In the genomic region with DNA sequence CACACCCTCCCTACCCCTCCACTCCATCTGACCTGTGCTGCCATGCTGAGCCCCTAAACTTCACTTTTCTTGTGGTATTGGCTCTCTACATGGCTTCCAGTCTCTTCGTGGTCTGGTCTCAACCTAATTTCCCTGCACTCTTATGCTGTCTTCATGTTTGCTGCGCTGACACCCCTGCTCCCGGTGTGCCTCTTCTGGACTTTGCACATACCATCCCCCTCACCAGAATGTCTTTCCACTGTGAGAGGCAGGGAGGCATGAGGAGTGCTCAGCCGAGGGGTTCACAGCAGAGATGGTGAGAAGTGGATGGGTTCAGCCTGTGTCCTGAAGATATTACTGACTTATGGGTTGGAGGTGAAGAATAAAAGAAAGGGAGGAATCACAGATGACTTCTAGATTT, we compare ENCODE assay signal across 1 cellular context.
TF ChIP-seq lines count a peak whose summit lies in the region.

No MANE protein-coding gene starts in this region.

TF ChIP-seq in HepG2, 621 proteins besides CTCF, POLR2A, EP300 and RAD21 (continues in another document):
- TF ChIP-seq FOXK2 (IDR thresholded peaks at IDR 0.05) (no peak), HDAC6 (IDR thresholded peaks at IDR 0.05; ENCODE audit: low read depth, low read length) (no peak), JUN (CRISPR knock-in tag; IDR thresholded peaks at IDR 0.05) (no peak), ELF3 (CRISPR knock-in tag; IDR thresholded peaks at IDR 0.05) (peak; percentile 25; the same call in 1 of the 2 replicates), SAP130 (CRISPR knock-in tag; IDR thresholded peaks at IDR 0.05; ENCODE audit: low read depth) (peak; percentile 64), FOSL1 (CRISPR knock-in tag; IDR thresholded peaks at IDR 0.05; ENCODE audit: borderline replicate concordance) (no peak), RFX3 (CRISPR knock-in tag; IDR thresholded peaks at IDR 0.05) (no peak), PITX1 (CRISPR knock-in tag; IDR thresholded peaks at IDR 0.05) (0 out of 2 replicates have a peak, but pooled peaks have one; percentile 24), U2AF1 (optimal IDR thresholded peaks at IDR 0.05; ENCODE audit: low read depth, low read length) (no peak), RELA (CRISPR knock-in tag; IDR thresholded peaks at IDR 0.05) (no peak), DNMT3B (CRISPR knock-in tag; conservative IDR thresholded peaks at IDR 0.05) (no peak), ZNF768 (CRISPR knock-in tag; IDR thresholded peaks at IDR 0.05) (no peak), XRCC5 (optimal IDR thresholded peaks at IDR 0.05; ENCODE audit: low read length) (peak; percentile 44), NPAS2 (CRISPR knock-in tag; IDR thresholded peaks at IDR 0.05; ENCODE audit: borderline replicate concordance) (no peak), NFE2L2 (IDR thresholded peaks at IDR 0.05; ENCODE audit: low read length) (no peak), ZNF33A (CRISPR knock-in tag; IDR thresholded peaks at IDR 0.05; ENCODE audit: borderline replicate concordance) (no peak), RXRB (CRISPR knock-in tag; IDR thresholded peaks at IDR 0.05; ENCODE audit: borderline replicate concordance) (0 out of 2 replicates have a peak, but pooled peaks have one; percentile 23), TEAD3 (CRISPR knock-in tag; optimal IDR thresholded peaks at IDR 0.05; ENCODE audit: borderline replicate concordance) (peak; percentile 91), SRF (IDR thresholded peaks at IDR 0.05; ENCODE audit: low read depth, low read length) (no peak), RBM39 (IDR thresholded peaks at IDR 0.05; ENCODE audit: low read depth, low read length, poor library complexity, severe bottlenecking) (no peak), ZEB1 (IDR thresholded peaks at IDR 0.05; ENCODE audit: insufficient replicate concordance, low read depth) (no peak), ZNF547 (CRISPR knock-in tag; IDR thresholded peaks at IDR 0.05) (no peak), ZBTB8A (CRISPR knock-in tag; IDR thresholded peaks at IDR 0.05; ENCODE audit: borderline replicate concordance, low read depth) (no peak), ZNF441 (CRISPR knock-in tag; IDR thresholded peaks at IDR 0.05; ENCODE audit: borderline replicate concordance) (no peak), HDAC2 (CRISPR knock-in tag; IDR thresholded peaks at IDR 0.05) (peak; percentile 61; the same call in 1 of the 2 replicates), ZNF317 (CRISPR knock-in tag; IDR thresholded peaks at IDR 0.05) (no peak), PPARG (CRISPR knock-in tag; conservative IDR thresholded peaks at IDR 0.05) (no peak), HNF4A (CRISPR knock-in tag; IDR thresholded peaks at IDR 0.05) (peak; percentile 94), ETV5 (CRISPR knock-in tag; IDR thresholded peaks at IDR 0.05; ENCODE audit: borderline replicate concordance) (0 out of 2 replicates have a peak, but pooled peaks have one; percentile 19)
- TF ChIP-seq, protein P1, sequence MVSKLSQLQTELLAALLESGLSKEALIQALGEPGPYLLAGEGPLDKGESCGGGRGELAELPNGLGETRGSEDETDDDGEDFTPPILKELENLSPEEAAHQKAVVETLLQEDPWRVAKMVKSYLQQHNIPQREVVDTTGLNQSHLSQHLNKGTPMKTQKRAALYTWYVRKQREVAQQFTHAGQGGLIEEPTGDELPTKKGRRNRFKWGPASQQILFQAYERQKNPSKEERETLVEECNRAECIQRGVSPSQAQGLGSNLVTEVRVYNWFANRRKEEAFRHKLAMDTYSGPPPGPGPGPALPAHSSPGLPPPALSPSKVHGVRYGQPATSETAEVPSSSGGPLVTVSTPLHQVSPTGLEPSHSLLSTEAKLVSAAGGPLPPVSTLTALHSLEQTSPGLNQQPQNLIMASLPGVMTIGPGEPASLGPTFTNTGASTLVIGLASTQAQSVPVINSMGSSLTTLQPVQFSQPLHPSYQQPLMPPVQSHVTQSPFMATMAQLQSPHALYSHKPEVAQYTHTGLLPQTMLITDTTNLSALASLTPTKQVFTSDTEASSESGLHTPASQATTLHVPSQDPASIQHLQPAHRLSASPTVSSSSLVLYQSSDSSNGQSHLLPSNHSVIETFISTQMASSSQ (IDR thresholded peaks at IDR 0.05; ENCODE audit: low read depth): no peak
- TF ChIP-seq, protein P1 (CRISPR knock-in tag; IDR thresholded peaks at IDR 0.05; ENCODE audit: borderline replicate concordance): no peak
- TF ChIP-seq, protein P2, sequence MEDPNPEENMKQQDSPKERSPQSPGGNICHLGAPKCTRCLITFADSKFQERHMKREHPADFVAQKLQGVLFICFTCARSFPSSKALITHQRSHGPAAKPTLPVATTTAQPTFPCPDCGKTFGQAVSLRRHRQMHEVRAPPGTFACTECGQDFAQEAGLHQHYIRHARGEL (CRISPR knock-in tag; IDR thresholded peaks at IDR 0.05): no peak
- TF ChIP-seq, protein P3, sequence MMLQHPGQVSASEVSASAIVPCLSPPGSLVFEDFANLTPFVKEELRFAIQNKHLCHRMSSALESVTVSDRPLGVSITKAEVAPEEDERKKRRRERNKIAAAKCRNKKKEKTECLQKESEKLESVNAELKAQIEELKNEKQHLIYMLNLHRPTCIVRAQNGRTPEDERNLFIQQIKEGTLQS (CRISPR knock-in tag; IDR thresholded peaks at IDR 0.05): no peak
- TF ChIP-seq, protein P4, sequence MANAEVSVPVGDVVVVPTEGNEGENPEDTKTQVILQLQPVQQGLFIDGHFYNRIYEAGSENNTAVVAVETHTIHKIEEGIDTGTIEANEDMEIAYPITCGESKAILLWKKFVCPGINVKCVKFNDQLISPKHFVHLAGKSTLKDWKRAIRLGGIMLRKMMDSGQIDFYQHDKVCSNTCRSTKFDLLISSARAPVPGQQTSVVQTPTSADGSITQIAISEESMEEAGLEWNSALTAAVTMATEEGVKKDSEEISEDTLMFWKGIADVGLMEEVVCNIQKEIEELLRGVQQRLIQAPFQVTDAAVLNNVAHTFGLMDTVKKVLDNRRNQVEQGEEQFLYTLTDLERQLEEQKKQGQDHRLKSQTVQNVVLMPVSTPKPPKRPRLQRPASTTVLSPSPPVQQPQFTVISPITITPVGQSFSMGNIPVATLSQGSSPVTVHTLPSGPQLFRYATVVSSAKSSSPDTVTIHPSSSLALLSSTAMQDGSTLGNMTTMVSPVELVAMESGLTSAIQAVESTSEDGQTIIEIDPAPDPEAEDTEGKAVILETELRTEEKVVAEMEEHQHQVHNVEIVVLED (CRISPR knock-in tag; IDR thresholded peaks at IDR 0.05; ENCODE audit: borderline replicate concordance): no peak
- TF ChIP-seq, protein P5, sequence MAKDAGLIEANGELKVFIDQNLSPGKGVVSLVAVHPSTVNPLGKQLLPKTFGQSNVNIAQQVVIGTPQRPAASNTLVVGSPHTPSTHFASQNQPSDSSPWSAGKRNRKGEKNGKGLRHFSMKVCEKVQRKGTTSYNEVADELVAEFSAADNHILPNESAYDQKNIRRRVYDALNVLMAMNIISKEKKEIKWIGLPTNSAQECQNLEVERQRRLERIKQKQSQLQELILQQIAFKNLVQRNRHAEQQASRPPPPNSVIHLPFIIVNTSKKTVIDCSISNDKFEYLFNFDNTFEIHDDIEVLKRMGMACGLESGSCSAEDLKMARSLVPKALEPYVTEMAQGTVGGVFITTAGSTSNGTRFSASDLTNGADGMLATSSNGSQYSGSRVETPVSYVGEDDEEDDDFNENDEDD (CRISPR knock-in tag; IDR thresholded peaks at IDR 0.05; ENCODE audit: borderline replicate concordance): peak; percentile 59; the same call in 1 of the 2 replicates
- TF ChIP-seq, protein P6, sequence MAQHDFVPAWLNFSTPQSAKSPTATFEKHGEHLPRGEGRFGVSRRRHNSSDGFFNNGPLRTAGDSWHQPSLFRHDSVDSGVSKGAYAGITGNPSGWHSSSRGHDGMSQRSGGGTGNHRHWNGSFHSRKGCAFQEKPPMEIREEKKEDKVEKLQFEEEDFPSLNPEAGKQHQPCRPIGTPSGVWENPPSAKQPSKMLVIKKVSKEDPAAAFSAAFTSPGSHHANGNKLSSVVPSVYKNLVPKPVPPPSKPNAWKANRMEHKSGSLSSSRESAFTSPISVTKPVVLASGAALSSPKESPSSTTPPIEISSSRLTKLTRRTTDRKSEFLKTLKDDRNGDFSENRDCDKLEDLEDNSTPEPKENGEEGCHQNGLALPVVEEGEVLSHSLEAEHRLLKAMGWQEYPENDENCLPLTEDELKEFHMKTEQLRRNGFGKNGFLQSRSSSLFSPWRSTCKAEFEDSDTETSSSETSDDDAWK (CRISPR knock-in tag; IDR thresholded peaks at IDR 0.05): no peak
- TF ChIP-seq, protein P7, sequence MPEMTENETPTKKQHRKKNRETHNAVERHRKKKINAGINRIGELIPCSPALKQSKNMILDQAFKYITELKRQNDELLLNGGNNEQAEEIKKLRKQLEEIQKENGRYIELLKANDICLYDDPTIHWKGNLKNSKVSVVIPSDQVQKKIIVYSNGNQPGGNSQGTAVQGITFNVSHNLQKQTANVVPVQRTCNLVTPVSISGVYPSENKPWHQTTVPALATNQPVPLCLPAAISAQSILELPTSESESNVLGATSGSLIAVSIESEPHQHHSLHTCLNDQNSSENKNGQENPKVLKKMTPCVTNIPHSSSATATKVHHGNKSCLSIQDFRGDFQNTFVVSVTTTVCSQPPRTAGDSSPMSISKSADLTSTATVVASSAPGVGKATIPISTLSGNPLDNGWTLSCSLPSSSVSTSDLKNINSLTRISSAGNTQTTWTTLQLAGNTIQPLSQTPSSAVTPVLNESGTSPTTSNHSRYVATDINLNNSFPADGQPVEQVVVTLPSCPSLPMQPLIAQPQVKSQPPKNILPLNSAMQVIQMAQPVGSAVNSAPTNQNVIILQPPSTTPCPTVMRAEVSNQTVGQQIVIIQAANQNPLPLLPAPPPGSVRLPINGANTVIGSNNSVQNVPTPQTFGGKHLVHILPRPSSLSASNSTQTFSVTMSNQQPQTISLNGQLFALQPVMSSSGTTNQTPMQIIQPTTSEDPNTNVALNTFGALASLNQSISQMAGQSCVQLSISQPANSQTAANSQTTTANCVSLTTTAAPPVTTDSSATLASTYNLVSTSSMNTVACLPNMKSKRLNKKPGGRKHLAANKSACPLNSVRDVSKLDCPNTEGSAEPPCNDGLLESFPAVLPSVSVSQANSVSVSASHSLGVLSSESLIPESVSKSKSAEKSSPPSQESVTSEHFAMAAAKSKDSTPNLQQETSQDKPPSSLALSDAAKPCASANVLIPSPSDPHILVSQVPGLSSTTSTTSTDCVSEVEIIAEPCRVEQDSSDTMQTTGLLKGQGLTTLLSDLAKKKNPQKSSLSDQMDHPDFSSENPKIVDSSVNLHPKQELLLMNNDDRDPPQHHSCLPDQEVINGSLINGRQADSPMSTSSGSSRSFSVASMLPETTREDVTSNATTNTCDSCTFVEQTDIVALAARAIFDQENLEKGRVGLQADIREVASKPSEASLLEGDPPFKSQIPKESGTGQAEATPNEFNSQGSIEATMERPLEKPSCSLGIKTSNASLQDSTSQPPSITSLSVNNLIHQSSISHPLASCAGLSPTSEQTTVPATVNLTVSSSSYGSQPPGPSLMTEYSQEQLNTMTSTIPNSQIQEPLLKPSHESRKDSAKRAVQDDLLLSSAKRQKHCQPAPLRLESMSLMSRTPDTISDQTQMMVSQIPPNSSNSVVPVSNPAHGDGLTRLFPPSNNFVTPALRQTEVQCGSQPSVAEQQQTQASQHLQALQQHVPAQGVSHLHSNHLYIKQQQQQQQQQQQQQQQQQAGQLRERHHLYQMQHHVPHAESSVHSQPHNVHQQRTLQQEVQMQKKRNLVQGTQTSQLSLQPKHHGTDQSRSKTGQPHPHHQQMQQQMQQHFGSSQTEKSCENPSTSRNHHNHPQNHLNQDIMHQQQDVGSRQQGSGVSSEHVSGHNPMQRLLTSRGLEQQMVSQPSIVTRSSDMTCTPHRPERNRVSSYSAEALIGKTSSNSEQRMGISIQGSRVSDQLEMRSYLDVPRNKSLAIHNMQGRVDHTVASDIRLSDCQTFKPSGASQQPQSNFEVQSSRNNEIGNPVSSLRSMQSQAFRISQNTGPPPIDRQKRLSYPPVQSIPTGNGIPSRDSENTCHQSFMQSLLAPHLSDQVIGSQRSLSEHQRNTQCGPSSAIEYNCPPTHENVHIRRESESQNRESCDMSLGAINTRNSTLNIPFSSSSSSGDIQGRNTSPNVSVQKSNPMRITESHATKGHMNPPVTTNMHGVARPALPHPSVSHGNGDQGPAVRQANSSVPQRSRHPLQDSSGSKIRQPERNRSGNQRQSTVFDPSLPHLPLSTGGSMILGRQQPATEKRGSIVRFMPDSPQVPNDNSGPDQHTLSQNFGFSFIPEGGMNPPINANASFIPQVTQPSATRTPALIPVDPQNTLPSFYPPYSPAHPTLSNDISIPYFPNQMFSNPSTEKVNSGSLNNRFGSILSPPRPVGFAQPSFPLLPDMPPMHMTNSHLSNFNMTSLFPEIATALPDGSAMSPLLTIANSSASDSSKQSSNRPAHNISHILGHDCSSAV (CRISPR knock-in tag; IDR thresholded peaks at IDR 0.05; ENCODE audit: borderline replicate concordance): no peak
- TF ChIP-seq, protein P8, sequence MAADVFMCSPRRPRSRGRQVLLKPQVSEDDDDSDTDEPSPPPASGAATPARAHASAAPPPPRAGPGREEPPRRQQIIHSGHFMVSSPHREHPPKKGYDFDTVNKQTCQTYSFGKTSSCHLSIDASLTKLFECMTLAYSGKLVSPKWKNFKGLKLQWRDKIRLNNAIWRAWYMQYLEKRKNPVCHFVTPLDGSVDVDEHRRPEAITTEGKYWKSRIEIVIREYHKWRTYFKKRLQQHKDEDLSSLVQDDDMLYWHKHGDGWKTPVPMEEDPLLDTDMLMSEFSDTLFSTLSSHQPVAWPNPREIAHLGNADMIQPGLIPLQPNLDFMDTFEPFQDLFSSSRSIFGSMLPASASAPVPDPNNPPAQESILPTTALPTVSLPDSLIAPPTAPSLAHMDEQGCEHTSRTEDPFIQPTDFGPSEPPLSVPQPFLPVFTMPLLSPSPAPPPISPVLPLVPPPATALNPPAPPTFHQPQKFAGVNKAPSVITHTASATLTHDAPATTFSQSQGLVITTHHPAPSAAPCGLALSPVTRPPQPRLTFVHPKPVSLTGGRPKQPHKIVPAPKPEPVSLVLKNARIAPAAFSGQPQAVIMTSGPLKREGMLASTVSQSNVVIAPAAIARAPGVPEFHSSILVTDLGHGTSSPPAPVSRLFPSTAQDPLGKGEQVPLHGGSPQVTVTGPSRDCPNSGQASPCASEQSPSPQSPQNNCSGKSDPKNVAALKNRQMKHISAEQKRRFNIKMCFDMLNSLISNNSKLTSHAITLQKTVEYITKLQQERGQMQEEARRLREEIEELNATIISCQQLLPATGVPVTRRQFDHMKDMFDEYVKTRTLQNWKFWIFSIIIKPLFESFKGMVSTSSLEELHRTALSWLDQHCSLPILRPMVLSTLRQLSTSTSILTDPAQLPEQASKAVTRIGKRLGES (CRISPR knock-in tag; IDR thresholded peaks at IDR 0.05; ENCODE audit: borderline replicate concordance): no peak
